10 cellular contexts compared by ENCODE assay signal in genomic region chr11:19715373-19715772, GRCh38. TPM values are rescaled to one million over a fixed set of nuclear protein-coding genes. Genes with fewer than 3 reads are reported as not detected.
DNase-seq lines count a peak whose midpoint lies in the region; ATAC-seq and TF ChIP-seq lines count a peak whose summit lies in the region.
"Had no signal": no experiment of that assay in that cellular context is flagged by ENCODE, and none has a peak within 500 bp of the region (broad histone marks: within the 10 kb centered on the region; RNA-seq: fewer than 3 reads in every experiment).

No MANE protein-coding gene starts in this region.

- H3K27ac ChIP-seq in psoas muscle: no peak overlapping the region

- no peak for TF ChIP-seq CTCF in fibroblast of pulmonary artery (IDR thresholded peaks at IDR 0.05; ENCODE audit: low read length, missing control alignments)
- TF ChIP-seq CTCF in psoas muscle (IDR thresholded peaks at IDR 0.05): no peak

- H3K36me3 Mint-ChIP-seq in activated naive CD8-positive, alpha-beta T cell treated with anti-CD3 and anti-CD28 coated beads for 36 hours: no peaks in the 10 kb centered on the region

- 43 to 61% (median 47%) methylated on average over 6 of the region's 6 CpGs for WGBS in psoas muscle, 3 donors

- peaks cover 23% of the 10 kb centered on the region for H3K4me1 Mint-ChIP-seq in activated naive CD8-positive, alpha-beta T cell treated with anti-CD3 and anti-CD28 coated beads for 36 hours

- in situ Hi-C loops in Caki2 (cut with HindIII; ENCODE audit: low pct_unique_long_range_greater_than_20kb, low sequenced_read_pairs): no loop called here

- H3K4me3 Mint-ChIP-seq in activated naive CD8-positive, alpha-beta T cell treated with anti-CD3 and anti-CD28 coated beads for 36 hours: no peak overlapping the region

- H3K27me3 ChIP-seq in psoas muscle (ENCODE audit: insufficient read depth in 3 of 3, low read length in 2 of 3): peaks cover 0 to 24% (median 6%) of the 10 kb centered on the region in 3 donors

- DNase-seq in Caki2 (ENCODE audit: low read depth) (peak; percentile 87), fibroblast of pulmonary artery (ENCODE audit: low read depth) (peak; percentile 81), psoas muscle (no peak), NCI-H1417 treated with DMSO at 0.1 percent for 48 hours (lab: John Stamatoyannopoulos, UW) (no peak), NCI-H1694 (lab: John Stamatoyannopoulos, UW) (no peak)
- DNase-seq in activated naive CD8-positive, alpha-beta T cell treated with anti-CD3 and anti-CD28 coated beads for 36 hours: no peak
- DNase-seq in activated effector memory CD4-positive, alpha-beta T cell treated with Interleukin-2 at 50 U/mL for 16 hours: no peak
- DNase-seq: NCI-H1417 had no signal

- H3K9me3 Mint-ChIP-seq in activated naive CD8-positive, alpha-beta T cell treated with anti-CD3 and anti-CD28 coated beads for 36 hours: no peaks in the 10 kb centered on the region

- H3K27me3 Mint-ChIP-seq in activated naive CD8-positive, alpha-beta T cell treated with anti-CD3 and anti-CD28 coated beads for 36 hours: peaks cover 50% of the 10 kb centered on the region

- peak; percentile 12 for ATAC-seq in SK-N-SH treated with all-trans-retinoic acid at 6 μM for 48 hours
- peak in 1 of 4 donors; percentile 5 for ATAC-seq in psoas muscle
- ATAC-seq: activated CD4-positive, CD25-positive, alpha-beta regulatory T cell treated with anti-CD3 and anti-CD28 coated beads, Interleukin-2, amount 50 U/mL, for 24 hours had no signal

- H3K36me3 ChIP-seq in psoas muscle (ENCODE audit: insufficient read depth in 1 of 2, low read depth in 1 of 2): no peaks in the 10 kb centered on the region

- intact Hi-C loops in psoas muscle (cut with DNase I): no loop called here

- H3K9me3 ChIP-seq in psoas muscle: no peaks in the 10 kb centered on the region

- H3K27ac Mint-ChIP-seq in activated naive CD8-positive, alpha-beta T cell treated with anti-CD3 and anti-CD28 coated beads for 36 hours: no peak overlapping the region

- H3K4me3 ChIP-seq in fibroblast of pulmonary artery (replicated peaks; ENCODE audit: low read depth, low read length) (peak overlapping the region; percentile 79), psoas muscle (peak overlapping the region; percentile 76)

- peaks cover 6% of the 10 kb centered on the region for H3K4me1 ChIP-seq in psoas muscle

TF ChIP-seq in SK-N-SH treated with all-trans-retinoic acid at 6 μM for 48 hours, 23 proteins besides CTCF, POLR2A, EP300 and RAD21:
- TF ChIP-seq ZFP3 (CRISPR knock-in tag; IDR thresholded peaks at IDR 0.05): no peak
- TF ChIP-seq OSR1 (CRISPR knock-in tag; IDR thresholded peaks at IDR 0.05): no peak
- no peak for TF ChIP-seq TOX (CRISPR knock-in tag; IDR thresholded peaks at IDR 0.05; ENCODE audit: borderline replicate concordance)
- no peak for TF ChIP-seq ZNF8 (CRISPR knock-in tag; IDR thresholded peaks at IDR 0.05)
- TF ChIP-seq ZC3H10 (CRISPR knock-in tag; IDR thresholded peaks at IDR 0.05): no peak
- no peak for TF ChIP-seq ZNF565 (CRISPR knock-in tag; conservative IDR thresholded peaks at IDR 0.05; ENCODE audit: low read depth)
- TF ChIP-seq SNAI2 (CRISPR knock-in tag; IDR thresholded peaks at IDR 0.05): no peak
- no peak for TF ChIP-seq ZFP30 (CRISPR knock-in tag; IDR thresholded peaks at IDR 0.05)
- no peak for TF ChIP-seq POU6F1 (CRISPR knock-in tag; IDR thresholded peaks at IDR 0.05; ENCODE audit: borderline replicate concordance, low read depth)
- no peak for TF ChIP-seq CSDC2 (CRISPR knock-in tag; IDR thresholded peaks at IDR 0.05)
- no peak; the same call in 1 of the 2 replicates for TF ChIP-seq ISL1 (CRISPR knock-in tag; IDR thresholded peaks at IDR 0.05)
- no peak for TF ChIP-seq BACH2 (CRISPR knock-in tag; IDR thresholded peaks at IDR 0.05; ENCODE audit: borderline replicate concordance)
- no peak for TF ChIP-seq GLIS3 (CRISPR knock-in tag; IDR thresholded peaks at IDR 0.05)
- TF ChIP-seq ESRRG (CRISPR knock-in tag; IDR thresholded peaks at IDR 0.05): no peak
- no peak for TF ChIP-seq CSRNP3 (CRISPR knock-in tag; IDR thresholded peaks at IDR 0.05)
- no peak for TF ChIP-seq PPARA (CRISPR knock-in tag; IDR thresholded peaks at IDR 0.05; ENCODE audit: borderline replicate concordance)
- TF ChIP-seq TCF4 (CRISPR knock-in tag; IDR thresholded peaks at IDR 0.05; ENCODE audit: borderline replicate concordance): no peak
- no peak for TF ChIP-seq PATZ1 (CRISPR knock-in tag; IDR thresholded peaks at IDR 0.05; ENCODE audit: borderline replicate concordance)

RNA-seq across cellular contexts. Expression of gene NAV2, which starts 2.7 kb away (rescaled TPM):
- total RNA-seq in Caki2 (2014; rRNA removed; shearing (Covaris generic); ENCODE audit: low replicate concordance): 6.9 and 32.9 TPM in 2 replicates
- total RNA-seq in psoas muscle: 10 to 100 TPM in 1 of 4 donors, 1 to 10 TPM in 3; 2.1 to 21.8 (median 4.4) TPM
- 1 to 10 TPM in 1 of 3 donors, under 1 TPM in 2; 0.68 to 4.4 (median 0.86) TPM for polyA plus RNA-seq in psoas muscle
- under 1 TPM; 0.14 to 0.20 TPM for total RNA-seq in activated naive CD8-positive, alpha-beta T cell treated with anti-CD3 and anti-CD28 coated beads for 36 hours

Comparison
In these comparisons a context has a peak if more than half of its experiments do, and no peak if none do; other contexts are left out.
1. DNase-seq: peak in Caki2 (single experiment) and fibroblast of pulmonary artery (single experiment); none in psoas muscle (0 of 2), NCI-H1417 treated with DMSO at 0.1 percent for 48 hours (single experiment), activated naive CD8-positive, alpha-beta T cell treated with anti-CD3 and anti-CD28 coated beads for 36 hours (single experiment), activated effector memory CD4-positive, alpha-beta T cell treated with Interleukin-2 at 50 U/mL for 16 hours (single experiment) and NCI-H1694 (single experiment).